25 cellular contexts compared by ENCODE assay signal in the genomic region with DNA sequence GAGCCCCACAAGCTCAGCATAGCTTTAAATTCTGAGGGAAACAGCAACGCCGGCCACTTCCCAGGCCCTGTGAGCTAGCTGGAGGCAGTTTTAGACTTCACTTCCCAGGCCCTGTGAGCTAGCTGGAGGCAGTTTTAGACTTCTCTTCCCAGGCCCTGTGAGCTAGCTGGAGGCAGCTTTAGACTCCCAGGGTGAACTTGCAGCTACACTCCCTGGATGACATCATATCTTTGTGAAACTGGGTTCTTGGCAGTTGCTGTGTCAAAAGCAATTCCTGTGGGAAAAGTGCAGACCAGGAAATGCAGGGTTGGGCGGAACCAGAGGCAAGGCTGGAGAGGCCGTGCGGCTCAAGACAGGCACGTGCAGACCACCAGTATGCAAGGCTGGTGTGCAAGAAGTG. TPM values are rescaled to one million over a fixed set of nuclear protein-coding genes. Genes with fewer than 3 reads are reported as not detected.
DNase-seq lines count a peak whose midpoint lies in the region; ATAC-seq and TF ChIP-seq lines count a peak whose summit lies in the region.
"Had no signal": no experiment of that assay in that cellular context is flagged by ENCODE, and none has a peak within 500 bp of the region (broad histone marks: within the 10 kb centered on the region; RNA-seq: fewer than 3 reads in every experiment).

No MANE protein-coding gene starts in this region.

- no peaks in the 10 kb centered on the region for H3K36me3 Mint-ChIP-seq in Calu3 (ENCODE audit: insufficient read depth, unreplicated experiment)
- H3K36me3 Mint-ChIP-seq in GM23338 (ENCODE audit: low read depth) = peaks cover 8% of the 10 kb centered on the region; the same call in 2 of the 3 replicates
- H3K36me3 Mint-ChIP-seq in activated CD8-positive, alpha-beta T cell treated with anti-CD3 and anti-CD28 coated beads for 36 hours (ENCODE audit: low read depth) = peaks cover 2% of the 10 kb centered on the region
- H3K36me3 Mint-ChIP-seq in activated naive CD4-positive, alpha-beta T cell treated with anti-CD3 and anti-CD28 coated beads, Interleukin-2, amount 10 ng/mL, durations not matched to agents 7 days and 5 days = no peaks in the 10 kb centered on the region

- no peak overlapping the region for H3K27ac ChIP-seq in GM23338 (ENCODE audit: low read depth)
- H3K27ac ChIP-seq: esophagus squamous epithelium, neutrophil, psoas muscle, SK-N-MC, skin epidermis, testis had no signal

- POLR2A ChIA-PET in activated CD8-positive, alpha-beta T cell treated with anti-CD3 and anti-CD28 coated beads for 36 hours (lab: Charles Lee) = no interaction called here

- peaks cover 20% of the 10 kb centered on the region for H3K4me1 ChIP-seq in GM23338 (ENCODE audit: insufficient read depth)
- H3K4me1 ChIP-seq: esophagus squamous epithelium, psoas muscle, testis had no signal

- DNase-seq in Calu3 (peak; percentile 1), GM23338 (ENCODE audit: low spot score) (no peak), NCI-H460 (ENCODE audit: extremely low read depth, low read depth) (peak; percentile 52), fibroblast of pulmonary artery (ENCODE audit: low read depth) (peak; percentile 5)
- DNase-seq in stimulated activated CD4-positive, alpha-beta T cell treated with anti-CD3 and anti-CD28 coated beads, Interleukin-2, amount 100 ng/mL, for 24 hours = no peak
- DNase-seq in activated CD8-positive, alpha-beta T cell treated with anti-CD3 and anti-CD28 coated beads for 36 hours = no peak
- no peak for DNase-seq in activated naive CD4-positive, alpha-beta T cell treated with anti-CD3 and anti-CD28 coated beads, Interleukin-2, amount 10 ng/mL, durations not matched to agents 7 days and 5 days
- DNase-seq: activated CD4-positive, alpha-beta T cell treated with anti-CD3 and anti-CD28 coated beads, Interleukin-2, amount 10 ng/mL, durations not matched to agents 24 days and 14 days; CD8-positive, alpha-beta memory T cell; effector memory CD8-positive, alpha-beta T cell; esophagus squamous epithelium; kidney; mammary epithelial cell; NCI-H1105; psoas muscle; RPMI8226; stimulated activated naive B cell treated with anti-CD40 and anti-IgM and Interleukin-4, amounts not matched to agents 10 μg/mL and 1 μg/mL and 100 μg/mL, for 72 hours; T-helper 2 cell; testis had no signal

- H3K4me3 ChIP-seq in GM23338 (no peak overlapping the region), fibroblast of pulmonary artery (replicated peaks; ENCODE audit: low read depth, low read length) (no peak overlapping the region)
- H3K4me3 ChIP-seq: esophagus squamous epithelium, GM12878, psoas muscle, SK-N-MC, skin epidermis, testis had no signal

- H3K27me3 ChIP-seq in GM23338 (ENCODE audit: insufficient read depth) = peaks cover 43% of the 10 kb centered on the region
- H3K27me3 ChIP-seq: testis had no signal

- H3K9me3 Mint-ChIP-seq in Calu3 (ENCODE audit: low read depth, unreplicated experiment) = peaks cover 2% of the 10 kb centered on the region
- H3K9me3 Mint-ChIP-seq in GM23338 = peaks cover 16% of the 10 kb centered on the region
- H3K9me3 Mint-ChIP-seq in activated CD8-positive, alpha-beta T cell treated with anti-CD3 and anti-CD28 coated beads for 36 hours = peaks cover 12% of the 10 kb centered on the region
- H3K9me3 Mint-ChIP-seq in activated naive CD4-positive, alpha-beta T cell treated with anti-CD3 and anti-CD28 coated beads, Interleukin-2, amount 10 ng/mL, durations not matched to agents 7 days and 5 days = peaks cover 15% of the 10 kb centered on the region

- H3F3A ChIP-seq in GM23338 (replicated peaks; ENCODE audit: low read depth) = peaks cover 3% of the 10 kb centered on the region; the same call in 1 of the 2 replicates

- no TSS peak for BruUV-seq in Calu3 (replicated peaks; lab: Mats Ljungman, UMichigan)

- H3K27ac Mint-ChIP-seq in Calu3 (ENCODE audit: unreplicated experiment) = no peak overlapping the region
- H3K27ac Mint-ChIP-seq in GM23338 = no peak overlapping the region
- H3K27ac Mint-ChIP-seq in activated CD8-positive, alpha-beta T cell treated with anti-CD3 and anti-CD28 coated beads for 36 hours = no peak overlapping the region
- H3K27ac Mint-ChIP-seq in activated naive CD4-positive, alpha-beta T cell treated with anti-CD3 and anti-CD28 coated beads, Interleukin-2, amount 10 ng/mL, durations not matched to agents 7 days and 5 days = no peak overlapping the region
- H3K27ac Mint-ChIP-seq: activated CD4-positive, alpha-beta T cell treated with anti-CD3 and anti-CD28 coated beads, Interleukin-2, amount 10 ng/mL, durations not matched to agents 24 days and 14 days; activated naive CD8-positive, alpha-beta T cell; activated T-helper 17 cell treated with anti-CD3 and anti-CD28 coated beads, Interleukin-2, amount 50 U/mL, for 72 hours; CD8-positive, alpha-beta memory T cell; effector memory CD8-positive, alpha-beta T cell; stimulated activated naive B cell treated with anti-CD40 and anti-IgM and Interleukin-4, amounts not matched to agents 10 μg/mL and 1 μg/mL and 100 μg/mL, for 72 hours had no signal

- no peak for TF ChIP-seq CTCF in Calu3 (IDR thresholded peaks at IDR 0.05; ENCODE audit: unreplicated experiment)
- no peak for TF ChIP-seq CTCF in GM23338 (conservative IDR thresholded peaks at IDR 0.05; ENCODE audit: low read depth in 2 of 2)
- no peak for TF ChIP-seq CTCF in fibroblast of pulmonary artery (IDR thresholded peaks at IDR 0.05; ENCODE audit: low read length, missing control alignments)
- TF ChIP-seq CTCF in activated CD8-positive, alpha-beta T cell treated with anti-CD3 and anti-CD28 coated beads for 36 hours (IDR thresholded peaks at IDR 0.05) = no peak

- H3K4me3 Mint-ChIP-seq in Calu3 (ENCODE audit: low read depth, unreplicated experiment) (no peak overlapping the region), GM23338 (no peak overlapping the region)
- H3K4me3 Mint-ChIP-seq in activated CD8-positive, alpha-beta T cell treated with anti-CD3 and anti-CD28 coated beads for 36 hours = no peak overlapping the region
- no peak overlapping the region for H3K4me3 Mint-ChIP-seq in activated naive CD4-positive, alpha-beta T cell treated with anti-CD3 and anti-CD28 coated beads, Interleukin-2, amount 10 ng/mL, durations not matched to agents 7 days and 5 days
- H3K4me3 Mint-ChIP-seq: activated CD4-positive, alpha-beta T cell treated with anti-CD3 and anti-CD28 coated beads, Interleukin-2, amount 10 ng/mL, durations not matched to agents 24 days and 14 days; activated naive CD8-positive, alpha-beta T cell; activated T-helper 17 cell treated with anti-CD3 and anti-CD28 coated beads, Interleukin-2, amount 50 U/mL, for 72 hours; CD8-positive, alpha-beta memory T cell; effector memory CD8-positive, alpha-beta T cell; stimulated activated naive B cell treated with anti-CD40 and anti-IgM and Interleukin-4, amounts not matched to agents 10 μg/mL and 1 μg/mL and 100 μg/mL, for 72 hours had no signal

- H3K79me2 ChIP-seq in GM23338 (replicated peaks; ENCODE audit: insufficient read depth) = no peaks in the 10 kb centered on the region

- H2AFZ ChIP-seq in GM23338 = no peak overlapping the region

- H3K27me3 Mint-ChIP-seq in Calu3 (ENCODE audit: unreplicated experiment) (no peaks in the 10 kb centered on the region), GM23338 (ENCODE audit: insufficient read depth, low read depth, poor library complexity) (peaks cover 26% of the 10 kb centered on the region)
- peaks cover 33% of the 10 kb centered on the region for H3K27me3 Mint-ChIP-seq in activated CD8-positive, alpha-beta T cell treated with anti-CD3 and anti-CD28 coated beads for 36 hours
- peaks cover 16% of the 10 kb centered on the region for H3K27me3 Mint-ChIP-seq in activated naive CD4-positive, alpha-beta T cell treated with anti-CD3 and anti-CD28 coated beads, Interleukin-2, amount 10 ng/mL, durations not matched to agents 7 days and 5 days

- intact Hi-C loops in Calu3 (cut with micrococcal nuclease; ENCODE audit: unreplicated experiment) = no loop called here
- intact Hi-C loops in activated CD8-positive, alpha-beta T cell treated with anti-CD3 and anti-CD28 coated beads for 36 hours (cut with micrococcal nuclease) = no loop called here

- CTCF ChIA-PET in Calu3 (lab: Charles Lee) = no interaction called here
- CTCF ChIA-PET in activated CD8-positive, alpha-beta T cell treated with anti-CD3 and anti-CD28 coated beads for 36 hours (lab: Charles Lee) = no interaction called here
- CTCF ChIA-PET in activated naive CD4-positive, alpha-beta T cell treated with anti-CD3 and anti-CD28 coated beads, Interleukin-2, amount 10 ng/mL, durations not matched to agents 7 days and 5 days (lab: Charles Lee) = no interaction called here

- H3K36me3 ChIP-seq in GM23338 (ENCODE audit: insufficient read depth) = 0 out of 2 replicates have a peak, but pooled peaks cover 3% of the 10 kb centered on the region
- H3K36me3 ChIP-seq: esophagus squamous epithelium, neutrophil had no signal

- H3K4me1 Mint-ChIP-seq in Calu3 (ENCODE audit: low read depth, unreplicated experiment) = no peaks in the 10 kb centered on the region
- peaks cover 11% of the 10 kb centered on the region; the same call in 2 of the 3 replicates for H3K4me1 Mint-ChIP-seq in GM23338
- no peaks in the 10 kb centered on the region for H3K4me1 Mint-ChIP-seq in activated CD8-positive, alpha-beta T cell treated with anti-CD3 and anti-CD28 coated beads for 36 hours (ENCODE audit: low read depth)
- no peaks in the 10 kb centered on the region for H3K4me1 Mint-ChIP-seq in activated naive CD4-positive, alpha-beta T cell treated with anti-CD3 and anti-CD28 coated beads, Interleukin-2, amount 10 ng/mL, durations not matched to agents 7 days and 5 days
- H3K4me1 Mint-ChIP-seq: activated CD4-positive, alpha-beta T cell treated with anti-CD3 and anti-CD28 coated beads, Interleukin-2, amount 10 ng/mL, durations not matched to agents 24 days and 14 days; activated T-helper 17 cell treated with anti-CD3 and anti-CD28 coated beads, Interleukin-2, amount 50 U/mL, for 72 hours; CD8-positive, alpha-beta memory T cell; stimulated activated naive B cell treated with anti-CD40 and anti-IgM and Interleukin-4, amounts not matched to agents 10 μg/mL and 1 μg/mL and 100 μg/mL, for 72 hours had no signal

- 0 out of 2 replicates have a peak, but pooled peaks cover 7% of the 10 kb centered on the region for H4K20me1 ChIP-seq in GM23338 (replicated peaks; ENCODE audit: insufficient read depth)

- H3K4me2 ChIP-seq in GM23338 = peak overlapping the region; percentile 50

- no peaks in the 10 kb centered on the region for H3K9me2 ChIP-seq in GM23338 (ENCODE audit: insufficient read depth)

- ATAC-seq in GM23338 = peak; percentile 57
- no peak for ATAC-seq in activated CD8-positive, alpha-beta T cell treated with anti-CD3 and anti-CD28 coated beads for 36 hours
- ATAC-seq: activated T-helper 17 cell treated with anti-CD3 and anti-CD28 coated beads, Interleukin-2, amount 50 U/mL, for 72 hours; effector memory CD8-positive, alpha-beta T cell; GM12878; psoas muscle; stimulated activated naive B cell treated with anti-CD40 and anti-IgM and Interleukin-4, amounts not matched to agents 10 μg/mL and 1 μg/mL and 100 μg/mL, for 72 hours had no signal

RNA-seq across cellular contexts. Expression of a gene that starts 12.7 kb away (rescaled TPM):
- not detected in 2 replicates for total RNA-seq in Calu3 (2022)
- total RNA-seq in GM23338 (2014; rRNA removed; shearing (Covaris generic)) = 0.04 and 0.17 TPM in 2 replicates
- 0.10 TPM in 1 of 2 replicates, not detected in the other for polyA plus RNA-seq in GM23338 (2016; fragmentation: Nextera tagmentation; extraction: Ambion mirVana)
- not detected in 2 replicates for total RNA-seq in NCI-H460 (2014; rRNA removed; shearing (Covaris generic))
- not detected in 2 replicates for polyA plus RNA-seq in NCI-H460 (2014; cell fraction: nucleus; rRNA removed)
- total RNA-seq in activated CD8-positive, alpha-beta T cell treated with anti-CD3 and anti-CD28 coated beads for 36 hours = not detected
- total RNA-seq: activated CD4-positive, alpha-beta T cell treated with anti-CD3 and anti-CD28 coated beads, Interleukin-2, amount 10 ng/mL, durations not matched to agents 24 days and 14 days; activated T-helper 17 cell treated with anti-CD3 and anti-CD28 coated beads, Interleukin-2, amount 50 U/mL, for 72 hours; CD8-positive, alpha-beta memory T cell; GM12878; kidney; mammary epithelial cell; psoas muscle had no signal
- polyA plus RNA-seq: CD8-positive, alpha-beta memory T cell; GM12878; mammary epithelial cell; psoas muscle had no signal

Comparison
In these comparisons a context has a peak if more than half of its experiments do, and no peak if none do; other contexts are left out.
1. DNase-seq: peak in Calu3 (single experiment), NCI-H460 (single experiment) and fibroblast of pulmonary artery (single experiment); none in GM23338 (single experiment), stimulated activated CD4-positive, alpha-beta T cell treated with anti-CD3 and anti-CD28 coated beads, Interleukin-2, amount 100 ng/mL, for 24 hours (0 of 2), activated CD8-positive, alpha-beta T cell treated with anti-CD3 and anti-CD28 coated beads for 36 hours (single experiment) and activated naive CD4-positive, alpha-beta T cell treated with anti-CD3 and anti-CD28 coated beads, Interleukin-2, amount 10 ng/mL, durations not matched to agents 7 days and 5 days (single experiment).